ENCODE assay signal across 15 cellular contexts in genomic region chr7:42522227-42522991, GRCh38.
DNase-seq lines count a peak whose midpoint lies in the region; ATAC-seq, FAIRE-seq and TF ChIP-seq lines count a peak whose summit lies in the region.
"Had no signal": no experiment of that assay in that cellular context is flagged by ENCODE, and none has a peak within 500 bp of the region (broad histone marks: within the 10 kb centered on the region; RNA-seq: fewer than 3 reads in every experiment).

No MANE protein-coding gene starts in this region.

- H3K9me3 ChIP-seq in osteoblast (ENCODE audit: low read depth, low read length): no peaks in the 10 kb centered on the region
- no peaks in the 10 kb centered on the region for H3K9me3 ChIP-seq in testis
- peaks cover 3% of the 10 kb centered on the region for H3K9me3 ChIP-seq in aorta (ENCODE audit: control insufficient read depth, low read length)
- H3K9me3 ChIP-seq: pancreas had no signal

- TF ChIP-seq CTCF in osteoblast (IDR thresholded peaks at IDR 0.05; ENCODE audit: extremely low read depth, low read depth, low read length) (peak; percentile 31), testis (IDR thresholded peaks at IDR 0.05) (no peak)

- H2AFZ ChIP-seq in osteoblast (ENCODE audit: low read length): peak overlapping the region; percentile 85

- H4K20me1 ChIP-seq in osteoblast (ENCODE audit: insufficient read depth, low read length): no peaks in the 10 kb centered on the region

- H3K27ac ChIP-seq in osteoblast (ENCODE audit: low read depth, low read length): no peak overlapping the region
- H3K27ac ChIP-seq in testis: no peak overlapping the region
- no peak overlapping the region for H3K27ac ChIP-seq in aorta (ENCODE audit: low read depth in 1 of 2, low read length in 2 of 2)
- H3K27ac ChIP-seq: C4-2B, pancreas had no signal

- no peak for FAIRE-seq in frontal cortex (lab: Jason Lieb, UNC)
- FAIRE-seq: pancreas had no signal

- peak overlapping the region; percentile 77 for H3K4me2 ChIP-seq in osteoblast (ENCODE audit: insufficient read depth, low read length)

- H3K79me2 ChIP-seq in osteoblast (ENCODE audit: insufficient read depth, low read length): no peaks in the 10 kb centered on the region

- peaks cover 8% of the 10 kb centered on the region for H3K27me3 ChIP-seq in osteoblast (ENCODE audit: insufficient read depth, low read length)
- no peaks in the 10 kb centered on the region for H3K27me3 ChIP-seq in testis
- H3K27me3 ChIP-seq in aorta (ENCODE audit: control insufficient read depth in 1 of 2, insufficient read depth in 2 of 2, low read length in 1 of 2): no peaks in the 10 kb centered on the region
- H3K27me3 ChIP-seq: pancreas had no signal

- no peak for TF ChIP-seq POLR2A in testis (IDR thresholded peaks at IDR 0.05)

- DNase-seq in ELF-1 (ENCODE audit: low read depth, low spot score) (peak; percentile 5), SK-MEL-5 (ENCODE audit: low read depth, low spot score) (peak; percentile 72), fibroblast of the conjunctiva (ENCODE audit: low read depth) (peak; percentile 18), osteoblast (ENCODE audit: insufficient read length, low spot score, missing footprints) (peak; percentile 83), frontal cortex (ENCODE audit: low spot score in 2 of 2) (no peak), testis (no peak), GM19238 (ENCODE audit: insufficient read length, low spot score) (no peak), aorta (no peak)
- DNase-seq: activated CD4-positive, alpha-beta T cell treated with anti-CD3 and anti-CD28 coated beads for 4 hours; cortex of kidney; DMS79; NCI-H1436; NCI-H226; pancreas had no signal

- H3K4me3 ChIP-seq in osteoblast (ENCODE audit: insufficient read depth, low read length) (peak overlapping the region; percentile 51), testis (no peak overlapping the region), aorta (ENCODE audit: low read length in 2 of 2) (no peak overlapping the region)
- H3K4me3 ChIP-seq: pancreas had no signal

- H3K4me1 ChIP-seq in osteoblast (ENCODE audit: insufficient read depth, low read length) (no peaks in the 10 kb centered on the region), testis (no peaks in the 10 kb centered on the region), aorta (ENCODE audit: control insufficient read depth in 1 of 2, insufficient read depth in 2 of 2, low read length in 2 of 2) (no peaks in the 10 kb centered on the region)
- H3K4me1 ChIP-seq: pancreas had no signal

- in situ Hi-C loops in SK-MEL-5 (cut with HindIII; ENCODE audit: low pct_unique_long_range_greater_than_20kb, low sequenced_read_pairs): no loop called here

- intact Hi-C loops in testis (cut with DNase I; ENCODE audit: low total_unique reads) (no loop called here), aorta (cut with DNase I) (no loop called here)

- H3K36me3 ChIP-seq in osteoblast (ENCODE audit: insufficient read depth, low read length) (no peaks in the 10 kb centered on the region), testis (ENCODE audit: low read depth, missing control alignments) (no peaks in the 10 kb centered on the region), aorta (ENCODE audit: control insufficient read depth in 1 of 2, insufficient read depth in 2 of 2, low read length in 1 of 2) (no peaks in the 10 kb centered on the region)
- H3K36me3 ChIP-seq: pancreas had no signal

- 27 to 35% methylated on average over 19 of the region's 19 CpGs for WGBS in testis, 2 donors
- 75% methylated on average over 19 of the region's 19 CpGs for WGBS in aorta, 2 donors

- no peak for ATAC-seq in aorta (ENCODE audit: low FRiP score)
- ATAC-seq: pancreas had no signal

Comparison
In these comparisons a context has a peak if more than half of its experiments do, and no peak if none do; other contexts are left out.
1. DNase-seq: peak in ELF-1 (single experiment), SK-MEL-5 (single experiment), fibroblast of the conjunctiva (single experiment) and osteoblast (single experiment); none in frontal cortex (0 of 2), testis (single experiment), GM19238 (single experiment) and aorta (0 of 2).